ENCODE assay signal across 20 cellular contexts in the genomic region with DNA sequence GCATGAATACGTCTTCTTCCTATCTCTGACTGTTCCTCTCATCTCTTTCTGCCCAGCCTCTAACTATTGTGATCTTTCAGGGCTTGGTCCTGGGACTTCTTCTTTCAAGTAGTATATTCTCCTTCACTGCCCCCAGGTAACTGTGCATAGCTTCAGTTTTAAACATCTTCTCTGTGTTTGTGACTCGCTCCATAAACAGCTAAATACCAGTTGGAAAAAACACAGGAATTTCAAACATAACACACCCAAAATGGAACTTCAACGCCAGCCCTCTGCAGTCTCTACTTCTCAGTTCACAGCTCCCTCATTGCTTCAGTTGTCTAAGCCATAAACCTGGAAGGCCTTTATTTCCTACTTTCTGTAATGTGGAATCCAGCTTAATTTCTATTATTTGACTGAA. TPM values are rescaled to one million over a fixed set of nuclear protein-coding genes. Genes with fewer than 3 reads are reported as not detected.
"Had no signal": no experiment of that assay in that cellular context is flagged by ENCODE, and none has a peak within 500 bp of the region (broad histone marks: within the 10 kb centered on the region; RNA-seq: fewer than 3 reads in every experiment).

No MANE protein-coding gene starts in this region.

- H3K27me3 ChIP-seq: dorsolateral prefrontal cortex, neutrophil, testis, upper lobe of right lung had no signal

- ATAC-seq: activated naive CD4-positive, alpha-beta T cell treated with anti-CD3 and anti-CD28 coated beads, Interleukin-2, amount 50 U/mL, for 72 hours; left cardiac atrium; natural killer cell treated with Interleukin-12 subunit alpha and Interleukin-12 subunit beta and Interleukin-15 and Interleukin-18, amount 100 ng/mL, for 72 hours; sciatic nerve; stimulated activated effector memory CD8-positive, alpha-beta T cell treated with anti-CD3 and anti-CD28 coated beads, Interleukin-12 subunit alpha, Interleukin-12 subunit beta, amount 100 ng/mL, for 72 hours; upper lobe of right lung had no signal

- H3K27me3 Mint-ChIP-seq: natural killer cell treated with Interleukin-12 subunit alpha and Interleukin-12 subunit beta and Interleukin-15 and Interleukin-18, amount 100 ng/mL, for 72 hours had no signal

- H3K27ac ChIP-seq: dorsolateral prefrontal cortex, epithelial cell of prostate, neutrophil, testis, upper lobe of right lung had no signal

- H3K9me3 ChIP-seq: neutrophil, testis, upper lobe of right lung had no signal

- H3K27ac Mint-ChIP-seq: activated naive CD4-positive, alpha-beta T cell treated with anti-CD3 and anti-CD28 coated beads, Interleukin-2, amount 50 U/mL, for 72 hours; activated T-helper 1 cell treated with anti-CD3 and anti-CD28 coated beads, Interleukin-12 subunit alpha, Interleukin-12 subunit beta, Interleukin-2, Interleukin-4 antibody, amounts not matched to agents 30 ng/mL and 10 ng/mL and 1 ng/mL, durations not matched to agents 14 hours and 24 hours and 36 hours; natural killer cell treated with Interleukin-12 subunit alpha and Interleukin-12 subunit beta and Interleukin-15 and Interleukin-18, amount 100 ng/mL, for 72 hours; stimulated activated effector memory CD8-positive, alpha-beta T cell treated with anti-CD3 and anti-CD28 coated beads, Interleukin-12 subunit alpha, Interleukin-12 subunit beta, amount 100 ng/mL, for 72 hours had no signal

- H3K36me3 ChIP-seq: neutrophil, upper lobe of right lung had no signal

- H3K4me1 Mint-ChIP-seq: stimulated activated effector memory CD8-positive, alpha-beta T cell treated with anti-CD3 and anti-CD28 coated beads, Interleukin-12 subunit alpha, Interleukin-12 subunit beta, amount 100 ng/mL, for 72 hours had no signal

- H3K4me1 ChIP-seq: testis, upper lobe of right lung had no signal

- H3K4me3 Mint-ChIP-seq: activated T-helper 1 cell treated with anti-CD3 and anti-CD28 coated beads, Interleukin-12 subunit alpha, Interleukin-12 subunit beta, Interleukin-2, Interleukin-4 antibody, amounts not matched to agents 30 ng/mL and 10 ng/mL and 1 ng/mL, durations not matched to agents 14 hours and 24 hours and 36 hours; natural killer cell treated with Interleukin-12 subunit alpha and Interleukin-12 subunit beta and Interleukin-15 and Interleukin-18, amount 100 ng/mL, for 72 hours; stimulated activated effector memory CD8-positive, alpha-beta T cell treated with anti-CD3 and anti-CD28 coated beads, Interleukin-12 subunit alpha, Interleukin-12 subunit beta, amount 100 ng/mL, for 72 hours had no signal

- H3K4me3 ChIP-seq: dorsolateral prefrontal cortex, testis, upper lobe of right lung had no signal

- DNase-seq: activated CD4-positive, alpha-beta T cell treated with anti-CD3 and anti-CD28 coated beads, Interleukin-2, amount 50 U/mL, for 48 hours; activated gamma-delta T cell treated with Interleukin-2 at 50 U/mL for 16 hours; activated T-cell treated with anti-CD3 and anti-CD28 coated beads for 4 hours; dorsolateral prefrontal cortex; foreskin fibroblast; hippocampal formation; left cardiac atrium; stimulated activated CD4-positive, alpha-beta T cell treated with anti-CD3 and anti-CD28 coated beads, Interleukin-4, amount 100 ng/mL, for 24 hours; testis; upper lobe of right lung had no signal

RNA-seq across cellular contexts. Expression of gene TRIML2, which starts 16.6 kb away (rescaled TPM):
- total RNA-seq: activated naive CD4-positive, alpha-beta T cell treated with anti-CD3 and anti-CD28 coated beads, Interleukin-2, amount 50 U/mL, for 72 hours; activated T-helper 1 cell treated with anti-CD3 and anti-CD28 coated beads, Interleukin-12 subunit alpha, Interleukin-12 subunit beta, Interleukin-2, Interleukin-4 antibody, amounts not matched to agents 30 ng/mL and 10 ng/mL and 1 ng/mL, durations not matched to agents 14 hours and 24 hours and 36 hours; cardiac septum; left cardiac atrium; lower leg skin; mesenteric fat pad; natural killer cell treated with Interleukin-12 subunit alpha and Interleukin-12 subunit beta and Interleukin-15 and Interleukin-18, amount 100 ng/mL, for 72 hours; sciatic nerve; upper lobe of right lung had no signal

RNA-seq across cellular contexts. Expression of gene TRIML1, which starts 46.4 kb away (rescaled TPM):
- total RNA-seq: activated naive CD4-positive, alpha-beta T cell treated with anti-CD3 and anti-CD28 coated beads, Interleukin-2, amount 50 U/mL, for 72 hours; activated T-helper 1 cell treated with anti-CD3 and anti-CD28 coated beads, Interleukin-12 subunit alpha, Interleukin-12 subunit beta, Interleukin-2, Interleukin-4 antibody, amounts not matched to agents 30 ng/mL and 10 ng/mL and 1 ng/mL, durations not matched to agents 14 hours and 24 hours and 36 hours; cardiac septum; dorsolateral prefrontal cortex; left cardiac atrium; lower leg skin; mesenteric fat pad; natural killer cell treated with Interleukin-12 subunit alpha and Interleukin-12 subunit beta and Interleukin-15 and Interleukin-18, amount 100 ng/mL, for 72 hours; sciatic nerve; upper lobe of right lung had no signal
